ENCODE assay signal across 8 cellular contexts in genomic region chr17:42460371-42460770, GRCh38.
DNase-seq lines count a peak whose midpoint lies in the region; ATAC-seq and TF ChIP-seq lines count a peak whose summit lies in the region.

No MANE protein-coding gene starts in this region.

- H3K27me3 Mint-ChIP-seq in stimulated activated naive B cell treated with anti-CD40 and anti-IgM and Interleukin-4, amounts not matched to agents 10 μg/mL and 1 μg/mL and 100 μg/mL, for 72 hours = no peaks in the 10 kb centered on the region

- H3K27me3 ChIP-seq in iPS-20b (ENCODE audit: insufficient read depth, low read length) = no peaks in the 10 kb centered on the region
- no peaks in the 10 kb centered on the region for H3K27me3 ChIP-seq in effector memory CD4-positive, alpha-beta T cell (replicated peaks; ENCODE audit: control insufficient read depth, insufficient read depth, low read length, poor library complexity, severe bottlenecking)

- peaks cover 9% of the 10 kb centered on the region for H3K4me1 ChIP-seq in iPS-20b (ENCODE audit: insufficient read depth, low read length)
- peaks cover 41% of the 10 kb centered on the region for H3K4me1 ChIP-seq in effector memory CD4-positive, alpha-beta T cell (ENCODE audit: control insufficient read depth, insufficient read depth, low read length, poor library complexity, severe bottlenecking)

- H3K9me3 Mint-ChIP-seq in stimulated activated naive B cell treated with anti-CD40 and anti-IgM and Interleukin-4, amounts not matched to agents 10 μg/mL and 1 μg/mL and 100 μg/mL, for 72 hours = peaks cover 0 to 2% of the 10 kb centered on the region in 2 donors

- peak overlapping the region; percentile 68 for H3K27ac Mint-ChIP-seq in stimulated activated naive B cell treated with anti-CD40 and anti-IgM and Interleukin-4, amounts not matched to agents 10 μg/mL and 1 μg/mL and 100 μg/mL, for 72 hours

- H3K4me3 ChIP-seq in WI38 (ENCODE audit: low read depth, low read length) (peak overlapping the region; percentile 94), iPS-20b (ENCODE audit: low read length) (peak overlapping the region; percentile 84; the same call in 1 of the 2 replicates)
- no peak overlapping the region for H3K4me3 ChIP-seq in effector memory CD4-positive, alpha-beta T cell (ENCODE audit: insufficient read depth, low read depth, low read length, poor library complexity, severe bottlenecking)

- H3K9ac ChIP-seq in iPS-20b (ENCODE audit: low read depth, low read length) = no peak overlapping the region; the same call in 1 of the 2 replicates

- no peak for TF ChIP-seq CTCF in WI38 (IDR thresholded peaks at IDR 0.05; ENCODE audit: low read depth, low read length)

- ATAC-seq in stimulated activated naive B cell treated with anti-CD40 and anti-IgM and Interleukin-4, amounts not matched to agents 10 μg/mL and 1 μg/mL and 100 μg/mL, for 72 hours (replicated peaks) = no peak
- no peak for ATAC-seq in GM18867 (IDR thresholded peaks at IDR 0.05; ENCODE audit: unreplicated experiment)

- H3K36me3 ChIP-seq in iPS-20b (ENCODE audit: insufficient read depth, low read depth, low read length) = peaks cover 26% of the 10 kb centered on the region
- H3K36me3 ChIP-seq in effector memory CD4-positive, alpha-beta T cell (ENCODE audit: control insufficient read depth, insufficient read depth, low read length) = no peaks in the 10 kb centered on the region

- no peaks in the 10 kb centered on the region for H3K9me3 ChIP-seq in iPS-20b (ENCODE audit: insufficient read depth, low read depth, low read length)
- H3K9me3 ChIP-seq in effector memory CD4-positive, alpha-beta T cell (ENCODE audit: control insufficient read depth, low read length) = no peaks in the 10 kb centered on the region

- peak overlapping the region; percentile 95 to 96 for H3K4me3 Mint-ChIP-seq in stimulated activated naive B cell treated with anti-CD40 and anti-IgM and Interleukin-4, amounts not matched to agents 10 μg/mL and 1 μg/mL and 100 μg/mL, for 72 hours

- DNase-seq in DMS79 treated with DMSO at 0.1 percent for 48 hours (lab: John Stamatoyannopoulos, UW) (peak; percentile 22), DMS79 (lab: John Stamatoyannopoulos, UW) (no peak), NCI-H128 (lab: John Stamatoyannopoulos, UW; ENCODE audit: unreplicated experiment) (no peak)
- no peak for DNase-seq in stimulated activated naive B cell treated with anti-CD40 and anti-IgM and Interleukin-4, amounts not matched to agents 10 μg/mL and 1 μg/mL and 100 μg/mL, for 72 hours
- no peak for DNase-seq in effector memory CD4-positive, alpha-beta T cell

- H3K36me3 Mint-ChIP-seq in stimulated activated naive B cell treated with anti-CD40 and anti-IgM and Interleukin-4, amounts not matched to agents 10 μg/mL and 1 μg/mL and 100 μg/mL, for 72 hours = peaks cover 12 to 36% of the 10 kb centered on the region in 2 donors

- H3K27ac ChIP-seq in iPS-20b (ENCODE audit: low read length) = no peak overlapping the region
- H3K27ac ChIP-seq in effector memory CD4-positive, alpha-beta T cell (ENCODE audit: insufficient read depth, low read length, poor library complexity, severe bottlenecking) = no peak overlapping the region

- H3K4me1 Mint-ChIP-seq in stimulated activated naive B cell treated with anti-CD40 and anti-IgM and Interleukin-4, amounts not matched to agents 10 μg/mL and 1 μg/mL and 100 μg/mL, for 72 hours = peaks cover 34 to 58% of the 10 kb centered on the region in 2 donors
